ENCODE assay signal across 8 cellular contexts in genomic region chr9:119289740-119290139, GRCh38.
A peak's percentile ranks its signal among the peaks of the same experiment; 100 is the strongest.
DNase-seq lines count a peak whose midpoint lies in the region; ATAC-seq and TF ChIP-seq lines count a peak whose summit lies in the region.

No MANE protein-coding gene starts in this region.

- H3K36me3 ChIP-seq in body of pancreas (replicated peaks in 1 of 2; ENCODE audit: insufficient read depth in 1 of 2, low read depth in 2 of 2): no peaks in the 10 kb centered on the region
- no peaks in the 10 kb centered on the region for H3K36me3 ChIP-seq in vagina

- no peak overlapping the region for H3K27ac ChIP-seq in body of pancreas
- H3K27ac ChIP-seq in vagina: no peak overlapping the region

- DNase-seq in CD1c-positive myeloid dendritic cell (ENCODE audit: extremely low spot score) (peak; percentile 57), NCI-H524 (lab: John Stamatoyannopoulos, UW) (peak; percentile 62 to 82), body of pancreas (peak; percentile 55 to 71 (median 65)), kidney tubule cell (ENCODE audit: low spot score) (peak; percentile 69), vagina (ENCODE audit: extremely low spot score in 2 of 2) (no peak)
- DNase-seq in activated effector memory CD4-positive, alpha-beta T cell treated with anti-CD3 and anti-CD28 coated beads, Interleukin-2, amount 50 U/mL, for 16 hours: no peak

- H3K4me1 ChIP-seq in body of pancreas (no peaks in the 10 kb centered on the region), vagina (peaks cover 3% of the 10 kb centered on the region)

- TF ChIP-seq POLR2A in body of pancreas (IDR thresholded peaks at IDR 0.05): no peak
- no peak for TF ChIP-seq POLR2A in vagina (IDR thresholded peaks at IDR 0.05)

- H3K9me3 ChIP-seq in body of pancreas: no peaks in the 10 kb centered on the region
- H3K9me3 ChIP-seq in vagina: no peaks in the 10 kb centered on the region

- H3K27me3 ChIP-seq in body of pancreas: no peaks in the 10 kb centered on the region
- no peaks in the 10 kb centered on the region for H3K27me3 ChIP-seq in vagina

- intact Hi-C loops in body of pancreas (cut with DNase I): no loop called here
- intact Hi-C loops in vagina (cut with DNase I): no loop called here

- peak; percentile 62 to 87 (median 72) for TF ChIP-seq CTCF in body of pancreas (IDR thresholded peaks at IDR 0.05)
- TF ChIP-seq CTCF in vagina (IDR thresholded peaks at IDR 0.05): peak; percentile 46 to 65 (median 55)

- no peak overlapping the region for H3K4me3 ChIP-seq in body of pancreas
- no peak overlapping the region for H3K4me3 ChIP-seq in vagina

- ATAC-seq in GM18508 (IDR thresholded peaks at IDR 0.05; ENCODE audit: insufficient read depth, unreplicated experiment) (peak; percentile 76), HG03039 (IDR thresholded peaks at IDR 0.05; ENCODE audit: unreplicated experiment) (peak; percentile 71), body of pancreas (peak; percentile 52)

- 5 to 16% methylated on average over 3 of the region's 3 CpGs for WGBS in body of pancreas, 2 donors

Comparison
In these comparisons a context has a peak if more than half of its experiments do, and no peak if none do; other contexts are left out.
1. DNase-seq: peak in CD1c-positive myeloid dendritic cell (single experiment), NCI-H524 (2 of 2), body of pancreas (4 of 4) and kidney tubule cell (single experiment); none in vagina (0 of 2) and activated effector memory CD4-positive, alpha-beta T cell treated with anti-CD3 and anti-CD28 coated beads, Interleukin-2, amount 50 U/mL, for 16 hours (single experiment).
2. Peak in every context shown above with its lines, with median percentiles within 50 percentile points of each other: ATAC-seq.